ENCODE assay signal across 9 cellular contexts in the genomic region with DNA sequence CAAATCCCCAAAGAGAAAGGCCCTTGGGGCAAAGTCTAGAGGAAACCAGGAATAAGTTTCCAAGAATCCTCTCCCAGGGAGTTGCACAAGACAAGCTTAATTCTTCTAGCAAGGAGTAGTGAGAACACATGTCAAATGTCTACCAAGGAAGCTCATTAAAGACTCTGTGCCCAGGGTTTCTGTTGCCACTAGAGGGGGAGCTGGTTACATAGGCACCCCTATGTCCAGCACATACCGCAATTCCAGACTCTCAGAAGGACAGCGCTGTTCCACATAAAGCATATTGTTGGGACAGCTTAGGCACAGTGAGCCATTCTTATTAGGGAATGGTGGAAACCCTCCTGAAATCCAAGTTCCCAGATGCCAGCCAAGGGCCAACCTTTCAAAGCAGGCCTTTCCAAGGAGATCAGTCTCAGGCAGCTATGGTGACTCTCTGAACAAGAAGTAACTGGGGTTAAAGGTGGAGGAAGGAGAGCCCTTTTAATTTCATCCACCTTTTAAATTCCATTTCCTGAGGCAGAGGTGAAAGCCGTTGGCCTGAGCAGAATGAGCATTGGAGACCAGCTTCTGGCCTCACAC.
A peak's percentile ranks its signal among the peaks of the same experiment; 100 is the strongest.
DNase-seq lines count a peak whose midpoint lies in the region; ATAC-seq, FAIRE-seq and TF ChIP-seq lines count a peak whose summit lies in the region.
"Had no signal": no experiment of that assay in that cellular context is flagged by ENCODE, and none has a peak within 500 bp of the region (broad histone marks: within the 10 kb centered on the region; RNA-seq: fewer than 3 reads in every experiment).

No MANE protein-coding gene starts in this region.

- no peak overlapping the region for H3K4me3 Mint-ChIP-seq in MCF 10A (ENCODE audit: unreplicated experiment)

- ATAC-seq in left lobe of liver (peak; percentile 52), HG03342 (IDR thresholded peaks at IDR 0.05; ENCODE audit: unreplicated experiment) (no peak), GM21825 (IDR thresholded peaks at IDR 0.05; ENCODE audit: unreplicated experiment) (no peak), GM21390 (IDR thresholded peaks at IDR 0.05; ENCODE audit: unreplicated experiment) (no peak)

- peaks cover 9% of the 10 kb centered on the region for H3K9me3 Mint-ChIP-seq in MCF 10A (ENCODE audit: unreplicated experiment)

- CTCF ChIA-PET in MCF 10A (lab: Yijun Ruan, JAX), result interaction anchor here (0.6 to 2.0 kb wide), 12 partner anchors 14 to 242 kb away, joined by 3 to 14 read pairs (median 3); no protein-coding TSS in a partner anchor

- POLR2A ChIA-PET in MCF 10A (lab: Yijun Ruan, JAX), result interaction anchor here (0.7 to 2.0 kb wide), 6 partner anchors 28 to 194 kb away, joined by 3 to 5 read pairs (median 4); partner anchors contain the start of gene UACA

- no peak for DNase-seq in D721Med (ENCODE audit: insufficient read length, low spot score)
- peak; percentile 40 for DNase-seq in MG63
- peak; percentile 91 for DNase-seq in MCF 10A (ENCODE audit: unreplicated experiment)
- DNase-seq in left lobe of liver (ENCODE audit: low spot score), result no peak
- no peak for DNase-seq in NCI-H1930 (lab: John Stamatoyannopoulos, UW)

- intact Hi-C loops in MCF 10A (cut with micrococcal nuclease), result loop anchor here (5.0 kb wide), 2 partner anchors 68 to 243 kb away; no protein-coding TSS in a partner anchor

- H3K36me3 ChIP-seq in MG63, result no peaks in the 10 kb centered on the region

- H3K27ac Mint-ChIP-seq in MCF 10A (ENCODE audit: low read depth, unreplicated experiment), result no peak overlapping the region

- no peak overlapping the region for H3K4me3 ChIP-seq in MG63

- peaks cover 4% of the 10 kb centered on the region for H3K36me3 Mint-ChIP-seq in MCF 10A (ENCODE audit: insufficient read depth, unreplicated experiment)

- H3K4me1 Mint-ChIP-seq in MCF 10A (ENCODE audit: insufficient read depth, unreplicated experiment), result peaks cover 16% of the 10 kb centered on the region

- FAIRE-seq in D721Med (lab: Jason Lieb, UNC), result no peak
- FAIRE-seq: frontal cortex had no signal

- no peaks in the 10 kb centered on the region for H3K27me3 ChIP-seq in MG63

- H3K27me3 Mint-ChIP-seq in MCF 10A (ENCODE audit: insufficient read depth, unreplicated experiment), result no peaks in the 10 kb centered on the region

- BruUV-seq in MCF 10A (replicated peaks; lab: Mats Ljungman, UMichigan), result no TSS peak

- no peaks in the 10 kb centered on the region for H3K9me3 ChIP-seq in MG63

- peak; percentile 47 for TF ChIP-seq CTCF in D721Med (IDR thresholded peaks at IDR 0.05; ENCODE audit: insufficient read depth, missing control alignments)
- peak; percentile 52 for TF ChIP-seq CTCF in MCF 10A (IDR thresholded peaks at IDR 0.05; ENCODE audit: unreplicated experiment)

Comparison
In these comparisons a context has a peak if more than half of its experiments do, and no peak if none do; other contexts are left out.
1. DNase-seq: peak in MG63 (single experiment) and MCF 10A (single experiment); none in D721Med (single experiment), left lobe of liver (single experiment) and NCI-H1930 (0 of 2).